23 cellular contexts compared by ENCODE assay signal in genomic region chr6:17964633-17965032, GRCh38. TPM values are rescaled to one million over a fixed set of nuclear protein-coding genes. Genes with fewer than 3 reads are reported as not detected.
A peak's percentile ranks its signal among the peaks of the same experiment; 100 is the strongest.
DNase-seq lines count a peak whose midpoint lies in the region; ATAC-seq, FAIRE-seq and TF ChIP-seq lines count a peak whose summit lies in the region.
"Had no signal": no experiment of that assay in that cellular context is flagged by ENCODE, and none has a peak within 500 bp of the region (broad histone marks: within the 10 kb centered on the region; RNA-seq: fewer than 3 reads in every experiment).

No MANE protein-coding gene starts in this region.

- H3K9me3 ChIP-seq in SJSA1 (replicated peaks) (no peaks in the 10 kb centered on the region), skeletal muscle satellite cell (replicated peaks; ENCODE audit: low read length) (no peaks in the 10 kb centered on the region), H9 (ENCODE audit: control insufficient read depth, low read depth, low read length) (no peaks in the 10 kb centered on the region)

- peaks cover 3% of the 10 kb centered on the region for H3K79me1 ChIP-seq in H9 (ENCODE audit: insufficient read depth, low read depth, low read length, poor library complexity, severe bottlenecking)

- no peak overlapping the region for H3K18ac ChIP-seq in H9 (ENCODE audit: insufficient read length, low read depth, low read length)

- no peak overlapping the region for H3K4me3 Mint-ChIP-seq in H9
- H3K4me3 Mint-ChIP-seq: CD4-positive, CD25-positive, alpha-beta regulatory T cell; memory B cell; natural killer cell had no signal

- peaks cover 11% of the 10 kb centered on the region; the same call in 1 of the 2 replicates for H3K36me3 ChIP-seq in SJSA1
- no peaks in the 10 kb centered on the region for H3K36me3 ChIP-seq in skeletal muscle satellite cell (ENCODE audit: insufficient read depth, low read length)

- peaks cover 18 to 22% of the 10 kb centered on the region in 2 experiments for H3K4me1 Mint-ChIP-seq in H9
- H3K4me1 Mint-ChIP-seq: CD4-positive, CD25-positive, alpha-beta regulatory T cell had no signal

- H2BK12ac ChIP-seq in H9 (ENCODE audit: insufficient read length, low read depth, low read length) = no peak overlapping the region

- H2BK5ac ChIP-seq in H9 (ENCODE audit: insufficient read length, low read length) = no peak overlapping the region

- no peak for TF ChIP-seq POLR2A in GM12891 (IDR thresholded peaks at IDR 0.05; ENCODE audit: low read depth, low read length)

- no peak overlapping the region for H4K5ac ChIP-seq in H9 (ENCODE audit: insufficient read length, low read depth, low read length)

- H3K9me3 Mint-ChIP-seq in H9 = no peaks in the 10 kb centered on the region
- H3K9me3 Mint-ChIP-seq: memory B cell, natural killer cell had no signal

- WGBS in H9 (ENCODE audit: extremely low coverage, insufficient read length, low lambda C conversion rate) = no CpG with 5 or more reads among the region's 8 CpGs

- no peak overlapping the region for H4K91ac ChIP-seq in H9 (ENCODE audit: insufficient read length, low read depth, low read length)

- H3K4me3 ChIP-seq in SJSA1 (no peak overlapping the region), fibroblast of villous mesenchyme (ENCODE audit: low read depth, low read length) (no peak overlapping the region), skeletal muscle satellite cell (ENCODE audit: low read length) (no peak overlapping the region)
- H3K4me3 ChIP-seq: GM12878 had no signal

- H3K4me1 ChIP-seq in SJSA1 (replicated peaks) (peaks cover 85% of the 10 kb centered on the region), skeletal muscle satellite cell (ENCODE audit: control insufficient read depth, insufficient read depth, low read length) (peaks cover 66% of the 10 kb centered on the region), H9 (ENCODE audit: insufficient read depth, low read length) (no peaks in the 10 kb centered on the region)
- H3K4me1 ChIP-seq: parathyroid adenoma had no signal

- no peak overlapping the region for H2BK120ac ChIP-seq in H9 (ENCODE audit: low read depth, low read length, poor library complexity, severe bottlenecking)

- no peak overlapping the region for H3K4me2 ChIP-seq in skeletal muscle satellite cell (ENCODE audit: low read length)
- no peak overlapping the region for H3K4me2 ChIP-seq in H9 (ENCODE audit: insufficient read depth, insufficient read length, low read length)

- peaks cover 0 to 4% (median 0%) of the 10 kb centered on the region in 3 experiments; a peak in 1 of 7 replicates for H3K36me3 Mint-ChIP-seq in H9 (ENCODE audit: insufficient read depth in 1 of 3, low read depth in 3 of 3)
- H3K36me3 Mint-ChIP-seq: CD4-positive, CD25-positive, alpha-beta regulatory T cell; natural killer cell had no signal

- peak overlapping the region; percentile 57 for H3K27ac ChIP-seq in SJSA1
- H3K27ac ChIP-seq in H9 (ENCODE audit: insufficient read length, low read depth, low read length) = no peak overlapping the region
- H3K27ac ChIP-seq: parathyroid adenoma had no signal

- H3K9ac ChIP-seq in skeletal muscle satellite cell (ENCODE audit: low read depth, low read length) (peak overlapping the region; percentile 28), H9 (ENCODE audit: extremely low read depth, insufficient read length, low read length) (no peak overlapping the region)
- H3K9ac ChIP-seq: parathyroid adenoma had no signal

- H3T11ph ChIP-seq in H9 (ENCODE audit: low read length) = no peak overlapping the region

- DNase-seq in EL = peak; percentile 41
- peak; percentile 56 to 70 for DNase-seq in SJSA1 (ENCODE audit: low read depth in 1 of 2, low spot score in 2 of 2)
- peak; percentile 60 for DNase-seq in fibroblast of villous mesenchyme (ENCODE audit: low read depth)
- no peak for DNase-seq in H9
- DNase-seq in GM12891 (ENCODE audit: insufficient read length, low spot score) = no peak
- no peak for DNase-seq in GM19238 (ENCODE audit: insufficient read length, low spot score)
- DNase-seq: activated CD4-positive, alpha-beta T cell treated with anti-CD3 and anti-CD28 coated beads, Interleukin-2, amount 50 U/mL, for 4 hours; amygdala; CD4-positive, CD25-positive, alpha-beta regulatory T cell; cerebellar nuclear complex; DMS 273 treated with DMSO at 0.1 percent for 48 hours; GF-D8; KG1; natural killer cell; NCI-H1092; NCI-H510A; SHP77; stimulated activated CD4-positive, alpha-beta T cell treated with anti-CD3 and anti-CD28 coated beads, Interleukin-4, amount 100 ng/mL, for 24 hours had no signal

- no peak overlapping the region for H2AFZ ChIP-seq in H9 (ENCODE audit: low read length)
- H2AFZ ChIP-seq: parathyroid adenoma had no signal

- H2BK15ac ChIP-seq in H9 (ENCODE audit: low read depth, low read length) = no peak overlapping the region

- no peak overlapping the region for H3K27ac Mint-ChIP-seq in H9
- H3K27ac Mint-ChIP-seq: CD4-positive, CD25-positive, alpha-beta regulatory T cell; memory B cell; natural killer cell had no signal

- ATAC-seq in HG02885 (IDR thresholded peaks at IDR 0.05; ENCODE audit: poor library complexity, unreplicated experiment) = no peak
- ATAC-seq: GM12878, natural killer cell had no signal

- no peak overlapping the region for H3K23ac ChIP-seq in H9 (ENCODE audit: insufficient read length, low read depth, low read length)

- no peak for TF ChIP-seq CTCF in fibroblast of villous mesenchyme (IDR thresholded peaks at IDR 0.05; ENCODE audit: insufficient read depth, low read depth, low read length)
- no peak for TF ChIP-seq CTCF in H9 (conservative IDR thresholded peaks at IDR 0.05)

- H3K27me3 Mint-ChIP-seq in H9 (ENCODE audit: low read depth) = no peaks in the 10 kb centered on the region

- no peaks in the 10 kb centered on the region for H3K23me2 ChIP-seq in H9 (ENCODE audit: insufficient read length, low read depth, low read length, poor library complexity, severe bottlenecking)

- no peak overlapping the region for H2AK5ac ChIP-seq in H9 (ENCODE audit: insufficient read length, low read length)

- no peak overlapping the region for H2BK20ac ChIP-seq in H9 (ENCODE audit: low read depth, low read length, poor library complexity, severe bottlenecking)

- H3K4ac ChIP-seq in H9 (ENCODE audit: low read depth, low read length) = no peak overlapping the region

- H4K8ac ChIP-seq in H9 (replicated peaks; ENCODE audit: insufficient read length, low read depth, low read length) = no peak overlapping the region

- H3K14ac ChIP-seq in H9 (ENCODE audit: insufficient read depth, low read length) = no peak overlapping the region

- H3K79me2 ChIP-seq in H9 (ENCODE audit: insufficient read depth, low read length) = no peaks in the 10 kb centered on the region

- H3K27me3 ChIP-seq in SJSA1 (replicated peaks) (no peaks in the 10 kb centered on the region), skeletal muscle satellite cell (ENCODE audit: control insufficient read depth, insufficient read depth, low read length) (no peaks in the 10 kb centered on the region), H9 (ENCODE audit: insufficient read depth, low read length) (no peaks in the 10 kb centered on the region)

- no peak overlapping the region for H3K56ac ChIP-seq in H9 (ENCODE audit: insufficient read length, low read depth, low read length)

- H4K20me1 ChIP-seq in H9 (ENCODE audit: control insufficient read depth, insufficient read depth, insufficient read length) = no peaks in the 10 kb centered on the region

- FAIRE-seq in GM12891 (lab: Jason Lieb, UNC) = no peak
- FAIRE-seq: GM12878 had no signal

TF ChIP-seq in GM12891, 5 proteins besides CTCF, POLR2A, EP300 and RAD21:
- no peak for TF ChIP-seq SPI1 (IDR thresholded peaks at IDR 0.05; ENCODE audit: low read depth, low read length)
- TF ChIP-seq TAF1 (IDR thresholded peaks at IDR 0.05; ENCODE audit: low read depth, low read length) = no peak
- no peak for TF ChIP-seq POLR2AphosphoS5 (IDR thresholded peaks at IDR 0.05; ENCODE audit: low read depth, low read length)
- TF ChIP-seq PAX5 (IDR thresholded peaks at IDR 0.05; ENCODE audit: insufficient read depth, low read length, severe bottlenecking) = no peak
- no peak for TF ChIP-seq POU2F2 (IDR thresholded peaks at IDR 0.05; ENCODE audit: low read depth, low read length)
TF ChIP-seq in GM12891: peak in this region for 0.

RNA-seq across cellular contexts. Expression of gene KIF13A, which starts 22.8 kb away (rescaled TPM):
- 31.5 and 52.7 TPM in 2 replicates for total RNA-seq in SJSA1 (2014; rRNA removed; shearing (Covaris generic))
- total RNA-seq in fibroblast of villous mesenchyme (49.2 and 53.8 TPM in 2 replicates), H9 (2021) (38.2 and 43.1 TPM in 2 replicates)
- 23.6 and 26.6 TPM in 2 replicates for total RNA-seq in skeletal muscle satellite cell (2012; rRNA removed)
- polyA plus RNA-seq in GM12891 (2012; ENCODE audit: low read depth, missing spikeins) = 0.69 TPM
- polyA plus RNA-seq: CD4-positive, CD25-positive, alpha-beta regulatory T cell had no signal

Comparison
In these comparisons a context has a peak if more than half of its experiments do, and no peak if none do; other contexts are left out.
1. DNase-seq: peak in EL (single experiment), SJSA1 (2 of 2) and fibroblast of villous mesenchyme (single experiment); none in H9 (single experiment), GM12891 (single experiment) and GM19238 (single experiment).